ENCODE assay signal across 18 cellular contexts in genomic region chr1:2896824-2897223, GRCh38.
"Had no signal": no experiment of that assay in that cellular context is flagged by ENCODE, and none has a peak within 500 bp of the region (broad histone marks: within the 10 kb centered on the region; RNA-seq: fewer than 3 reads in every experiment).

No MANE protein-coding gene starts in this region.

- H3K27me3 ChIP-seq: colonic mucosa, ovary, right atrium auricular region had no signal

- H3K36me3 ChIP-seq: colonic mucosa, gastroesophageal sphincter, ovary, right atrium auricular region, stomach, thoracic aorta, transverse colon had no signal

- H3K4me3 ChIP-seq: colonic mucosa, gastroesophageal sphincter, mucosa of descending colon, ovary, right atrium auricular region, stomach, thoracic aorta, transverse colon had no signal

- FAIRE-seq: small intestine had no signal

- H3K9me3 ChIP-seq: colonic mucosa, gastroesophageal sphincter, mucosa of descending colon, ovary, right atrium auricular region, stomach, thoracic aorta, transverse colon had no signal

- DNase-seq: colonic mucosa; effector CD4-positive, alpha-beta T cell; foreskin fibroblast; glutamatergic neuron; kidney glomerular epithelial cell; mucosa of descending colon; naive thymus-derived CD8-positive, alpha-beta T cell; ovary; small intestine; stimulated activated CD4-positive, alpha-beta T cell treated with anti-CD3 and anti-CD28 coated beads, Interleukin-12 subunit alpha, Interleukin-12 subunit beta, amount 100 ng/mL, for 4 hours; stimulated activated naive CD4-positive, alpha-beta T cell; stomach; substantia nigra; transverse colon had no signal

- H3K4me1 ChIP-seq: colonic mucosa, gastroesophageal sphincter, right atrium auricular region, stomach, transverse colon had no signal

- ATAC-seq: esophagus mucosa; gastroesophageal sphincter; mucosa of descending colon; naive thymus-derived CD8-positive, alpha-beta T cell had no signal

- H3K27ac ChIP-seq: colonic mucosa, gastroesophageal sphincter, ovary, right atrium auricular region, stomach, thoracic aorta, transverse colon had no signal
